8 cellular contexts compared by ENCODE assay signal in genomic region chr12:48925218-48925871, GRCh38. TPM values are rescaled to one million over a fixed set of nuclear protein-coding genes. Genes with fewer than 3 reads are reported as not detected.
DNase-seq lines count a peak whose midpoint lies in the region; ATAC-seq and TF ChIP-seq lines count a peak whose summit lies in the region.

Gene FKBP11 (minus strand): TSS chr12:48925492. CDS start chr12:48925428, 64 bp downstream.

- RAD21 ChIA-PET in HCT116 (lab: Charles Lee; ENCODE audit: low non-redundant PET in 1 of 2, low total read pairs in 2 of 2, uncharacterized antibody in 2 of 2, unreplicated experiment in 2 of 2) = interaction anchor here in 1 of 2 experiments (0.7 kb wide), 1 partner anchor 19 kb away, joined by 5 read pairs; no protein-coding TSS in a partner anchor

- no peak for TF ChIP-seq POLR2A in HCT116 (IDR thresholded peaks at IDR 0.05; ENCODE audit: borderline replicate concordance, extremely low read depth, insufficient read depth, insufficient read length)

- intact Hi-C loops in HCT116 (cut with micrococcal nuclease) (no loop called here), tibial artery (cut with DNase I; ENCODE audit: low total_unique reads) (no loop called here)

- no peak for ATAC-seq in HCT116

- H2AFZ ChIP-seq in HCT116 (ENCODE audit: low read depth, low read length, poor library complexity, severe bottlenecking) (no peak within 1 kb of the TSS), osteoblast (ENCODE audit: low read length) (peak within 1 kb of the TSS; percentile 76)

- POLR2A ChIA-PET in HCT116 (lab: Charles Lee) = no interaction called here

- no peaks in the 10 kb centered on the region for H3K9me2 ChIP-seq in HCT116 (ENCODE audit: insufficient read depth)

- TF ChIP-seq CTCF in HCT116 (IDR thresholded peaks at IDR 0.05 in 2 of 3, conservative IDR thresholded peaks at IDR 0.05 in 1 of 3; ENCODE audit: borderline replicate concordance in 1 of 3, insufficient read depth in 1 of 3, low read depth in 2 of 3, low read length in 2 of 3) (no peak), foreskin fibroblast (IDR thresholded peaks at IDR 0.05; ENCODE audit: low read depth, low read length) (no peak), osteoblast (IDR thresholded peaks at IDR 0.05; ENCODE audit: extremely low read depth, low read depth, low read length) (no peak), tibial artery (IDR thresholded peaks at IDR 0.05) (no peak)

- H3K27ac ChIP-seq in HCT116 (ENCODE audit: low read depth, low read length) (no peak within 1 kb of the TSS), osteoblast (ENCODE audit: low read depth, low read length) (peak within 1 kb of the TSS; percentile 81), tibial artery (peak within 1 kb of the TSS; percentile 44 to 50)

- no peak for TF ChIP-seq RAD21 in HCT116 (IDR thresholded peaks at IDR 0.05; ENCODE audit: low read depth)

- H3K27me3 ChIP-seq in HCT116 (ENCODE audit: insufficient read depth, low read length) (no peaks in the 10 kb centered on the region), osteoblast (ENCODE audit: insufficient read depth, low read length) (no peaks in the 10 kb centered on the region), tibial artery (no peaks in the 10 kb centered on the region)

- H3K4me1 ChIP-seq in HCT116 (ENCODE audit: control insufficient read depth in 1 of 2, insufficient read depth in 2 of 2, low read length in 2 of 2) (no peaks in the 10 kb centered on the region), osteoblast (ENCODE audit: insufficient read depth, low read length) (peaks cover 13% of the 10 kb centered on the region), tibial artery (peaks cover 0 to 17% (median 11%) of the 10 kb centered on the region in 4 donors)

- H4K20me1 ChIP-seq in HCT116 (ENCODE audit: insufficient read depth) = no peaks in the 10 kb centered on the region
- peaks cover 4% of the 10 kb centered on the region for H4K20me1 ChIP-seq in osteoblast (ENCODE audit: insufficient read depth, low read length)

- DNase-seq in GM03348 (ENCODE audit: low spot score) (peak; percentile 92), HCT116 (ENCODE audit: low read depth, low spot score) (no peak), NCI-H82 (lab: John Stamatoyannopoulos, UW) (peak; percentile 78), foreskin fibroblast (peak; percentile 61 to 83), osteoblast (ENCODE audit: insufficient read length, low spot score, missing footprints) (peak; percentile 94), tibial artery (peak; percentile 37 to 80), SK-N-DZ (ENCODE audit: low spot score) (no peak)
- peak; percentile 39 to 58 for DNase-seq in activated T-helper 1 cell treated with anti-CD3 and anti-CD28 coated beads, Interleukin-2, amount 50 U/mL, for 16 hours (ENCODE audit: low read depth in 1 of 2, low spot score in 1 of 2)

- H3K36me3 ChIP-seq in HCT116 (ENCODE audit: control insufficient read depth in 1 of 2, insufficient read depth in 2 of 2, low read length in 2 of 2) (peaks cover 12 to 31% of the 10 kb centered on the region in 2 experiments; a peak in 3 of 4 replicates), osteoblast (ENCODE audit: insufficient read depth, low read length) (peaks cover 34% of the 10 kb centered on the region), tibial artery (peaks cover 4 to 11% (median 5%) of the 10 kb centered on the region in 3 donors)

- no TSS peak for BruUV-seq in HCT116 (replicated peaks; lab: Mats Ljungman, UMichigan)

- H3K4me2 ChIP-seq in HCT116 (ENCODE audit: low read length) (no peak within 1 kb of the TSS), osteoblast (ENCODE audit: insufficient read depth, low read length) (peak within 1 kb of the TSS; percentile 96)

- H3K4me3 ChIP-seq in HCT116 (replicated peaks in 1 of 2; ENCODE audit: low read depth in 1 of 2, low read length in 2 of 2) (no peak within 1 kb of the TSS), foreskin fibroblast (ENCODE audit: low read depth in 1 of 2, low read length in 2 of 2) (peak within 1 kb of the TSS; percentile 95), osteoblast (ENCODE audit: insufficient read depth, low read length) (peak within 1 kb of the TSS; percentile 94), tibial artery (peak within 1 kb of the TSS; percentile 63 to 66)

- H3K79me2 ChIP-seq in HCT116 (ENCODE audit: insufficient read depth, low read length) = no peaks in the 10 kb centered on the region
- H3K79me2 ChIP-seq in osteoblast (ENCODE audit: insufficient read depth, low read length) = peaks cover 8% of the 10 kb centered on the region

- CTCF ChIA-PET in HCT116 (lab: Charles Lee) = no interaction called here

- H3K9ac ChIP-seq in HCT116 (ENCODE audit: low read length) = no peak within 1 kb of the TSS

- H3K9me3 ChIP-seq in HCT116 (ENCODE audit: control insufficient read depth in 1 of 2, insufficient read depth in 1 of 2, low read depth in 1 of 2, low read length in 2 of 2) (no peaks in the 10 kb centered on the region), osteoblast (ENCODE audit: low read depth, low read length) (no peaks in the 10 kb centered on the region), tibial artery (no peaks in the 10 kb centered on the region)

TF ChIP-seq in HCT116, 20 proteins besides CTCF, POLR2A, EP300 and RAD21:
- no peak for TF ChIP-seq CEBPB (IDR thresholded peaks at IDR 0.05; ENCODE audit: low read depth)
- TF ChIP-seq, protein P1, sequence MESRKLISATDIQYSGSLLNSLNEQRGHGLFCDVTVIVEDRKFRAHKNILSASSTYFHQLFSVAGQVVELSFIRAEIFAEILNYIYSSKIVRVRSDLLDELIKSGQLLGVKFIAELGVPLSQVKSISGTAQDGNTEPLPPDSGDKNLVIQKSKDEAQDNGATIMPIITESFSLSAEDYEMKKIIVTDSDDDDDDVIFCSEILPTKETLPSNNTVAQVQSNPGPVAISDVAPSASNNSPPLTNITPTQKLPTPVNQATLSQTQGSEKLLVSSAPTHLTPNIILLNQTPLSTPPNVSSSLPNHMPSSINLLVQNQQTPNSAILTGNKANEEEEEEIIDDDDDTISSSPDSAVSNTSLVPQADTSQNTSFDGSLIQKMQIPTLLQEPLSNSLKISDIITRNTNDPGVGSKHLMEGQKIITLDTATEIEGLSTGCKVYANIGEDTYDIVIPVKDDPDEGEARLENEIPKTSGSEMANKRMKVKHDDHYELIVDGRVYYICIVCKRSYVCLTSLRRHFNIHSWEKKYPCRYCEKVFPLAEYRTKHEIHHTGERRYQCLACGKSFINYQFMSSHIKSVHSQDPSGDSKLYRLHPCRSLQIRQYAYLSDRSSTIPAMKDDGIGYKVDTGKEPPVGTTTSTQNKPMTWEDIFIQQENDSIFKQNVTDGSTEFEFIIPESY (IDR thresholded peaks at IDR 0.05; ENCODE audit: extremely low read depth, insufficient replicate concordance, low read length) = no peak
- TF ChIP-seq ZNF274 (IDR thresholded peaks at IDR 0.05; ENCODE audit: low read depth, low read length) = no peak
- no peak for TF ChIP-seq ZFX (IDR thresholded peaks at IDR 0.05)
- TF ChIP-seq, protein P2, sequence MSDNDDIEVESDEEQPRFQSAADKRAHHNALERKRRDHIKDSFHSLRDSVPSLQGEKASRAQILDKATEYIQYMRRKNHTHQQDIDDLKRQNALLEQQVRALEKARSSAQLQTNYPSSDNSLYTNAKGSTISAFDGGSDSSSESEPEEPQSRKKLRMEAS (IDR thresholded peaks at IDR 0.05) = no peak

RNA-seq across cellular contexts. Expression of gene FKBP11, which starts in this region (rescaled TPM):
- 18.5 TPM for total RNA-seq in HCT116 (2021; ENCODE audit: unreplicated experiment)
- 6.8 and 8.0 TPM in 2 replicates for polyA plus RNA-seq in HCT116 (2012)
- 24.8 and 31.8 TPM in 2 replicates for total RNA-seq in osteoblast
- polyA plus RNA-seq in SK-N-DZ (2014; cell fraction: cytosol; rRNA removed) = 4.9 and 8.8 TPM in 2 replicates
- 23.0 and 35.3 TPM in 2 replicates for polyA plus RNA-seq in SK-N-DZ (2014; cell fraction: nucleus; rRNA removed)

Comparison
In these comparisons a context has a peak if more than half of its experiments do, and no peak if none do; other contexts are left out.
1. DNase-seq: peak in GM03348 (single experiment), NCI-H82 (single experiment), activated T-helper 1 cell treated with anti-CD3 and anti-CD28 coated beads, Interleukin-2, amount 50 U/mL, for 16 hours (2 of 2), foreskin fibroblast (2 of 2), osteoblast (single experiment) and tibial artery (2 of 2); none in HCT116 (single experiment) and SK-N-DZ (single experiment).
2. H3K4me3 ChIP-seq: peak in foreskin fibroblast (2 of 2), osteoblast (single experiment) and tibial artery (2 of 2); none in HCT116 (0 of 2).